In the genomic region with DNA sequence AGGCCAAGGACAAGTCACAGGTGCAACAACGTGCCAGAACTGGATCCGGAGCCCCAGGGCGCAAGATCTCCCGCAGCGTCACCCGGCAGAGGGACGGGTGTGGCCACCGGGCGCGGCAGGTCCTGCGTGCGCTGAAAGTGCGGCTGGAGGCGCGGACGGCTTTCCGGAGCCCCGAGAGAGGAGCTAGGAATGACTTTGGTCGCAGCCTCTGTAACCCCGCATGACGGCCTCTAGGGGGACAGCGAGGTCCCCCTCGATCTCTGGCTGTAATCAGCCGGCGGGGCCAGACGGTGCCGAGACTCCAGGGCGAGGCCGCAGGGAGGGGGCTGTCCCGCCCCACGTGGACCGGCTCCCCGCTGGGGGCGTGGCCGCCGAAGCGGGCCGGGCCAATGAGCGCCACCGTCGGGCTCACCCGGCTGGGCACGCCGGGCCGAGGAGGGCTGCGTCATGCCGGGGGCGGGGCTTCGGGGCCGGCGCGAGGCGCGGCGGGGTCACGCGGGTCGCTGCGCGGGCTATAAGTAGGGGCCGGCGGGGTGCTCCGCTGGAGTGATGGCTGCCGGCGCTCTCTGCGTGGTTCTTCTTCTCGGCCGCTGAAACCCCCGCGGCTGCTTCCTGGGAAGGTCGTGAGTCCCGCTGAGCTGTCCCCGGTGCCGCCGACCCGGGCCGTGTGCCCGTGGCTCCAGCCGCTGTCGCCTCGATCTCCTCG, we compare ENCODE assay signal across 8 cellular contexts. TPM values are rescaled to one million over a fixed set of nuclear protein-coding genes. Genes with fewer than 3 reads are reported as not detected.
DNase-seq lines count a peak whose midpoint lies in the region; ATAC-seq and TF ChIP-seq lines count a peak whose summit lies in the region.

A gene with protein sequence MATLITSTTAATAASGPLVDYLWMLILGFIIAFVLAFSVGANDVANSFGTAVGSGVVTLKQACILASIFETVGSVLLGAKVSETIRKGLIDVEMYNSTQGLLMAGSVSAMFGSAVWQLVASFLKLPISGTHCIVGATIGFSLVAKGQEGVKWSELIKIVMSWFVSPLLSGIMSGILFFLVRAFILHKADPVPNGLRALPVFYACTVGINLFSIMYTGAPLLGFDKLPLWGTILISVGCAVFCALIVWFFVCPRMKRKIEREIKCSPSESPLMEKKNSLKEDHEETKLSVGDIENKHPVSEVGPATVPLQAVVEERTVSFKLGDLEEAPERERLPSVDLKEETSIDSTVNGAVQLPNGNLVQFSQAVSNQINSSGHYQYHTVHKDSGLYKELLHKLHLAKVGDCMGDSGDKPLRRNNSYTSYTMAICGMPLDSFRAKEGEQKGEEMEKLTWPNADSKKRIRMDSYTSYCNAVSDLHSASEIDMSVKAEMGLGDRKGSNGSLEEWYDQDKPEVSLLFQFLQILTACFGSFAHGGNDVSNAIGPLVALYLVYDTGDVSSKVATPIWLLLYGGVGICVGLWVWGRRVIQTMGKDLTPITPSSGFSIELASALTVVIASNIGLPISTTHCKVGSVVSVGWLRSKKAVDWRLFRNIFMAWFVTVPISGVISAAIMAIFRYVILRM (plus strand): TSS at position 544 of the 706 bp plus-strand sequence. CDS start 890 bp downstream, outside the sequence.

- peak; percentile 73 for TF ChIP-seq CTCF in WERI-Rb-1 (IDR thresholded peaks at IDR 0.05; ENCODE audit: low read depth, low read length)
- peak; percentile 21 to 40 for TF ChIP-seq CTCF in mammary epithelial cell (conservative IDR thresholded peaks at IDR 0.05 in 1 of 2, IDR thresholded peaks at IDR 0.05 in 1 of 2; ENCODE audit: extremely low read depth in 1 of 2, insufficient read depth in 1 of 2, low read depth in 1 of 2, low read length in 2 of 2)

- H3K36me3 ChIP-seq in WERI-Rb-1: peaks cover 43% of the 10 kb centered on the region
- H3K36me3 ChIP-seq in mammary epithelial cell (ENCODE audit: insufficient read depth, low read length): peaks cover 35% of the 10 kb centered on the region

- H3K4me2 ChIP-seq in mammary epithelial cell (ENCODE audit: insufficient read depth, low read depth, low read length): peak within 1 kb of the TSS; percentile 93

- H3K4me3 ChIP-seq in WERI-Rb-1 (ENCODE audit: low read depth, low read length) (peak within 1 kb of the TSS; percentile 95), mammary epithelial cell (replicated peaks in 1 of 3; ENCODE audit: insufficient read depth in 1 of 3, low read depth in 2 of 3, low read length in 3 of 3) (peak within 1 kb of the TSS; percentile 84 to 93 (median 85))

- H4K20me1 ChIP-seq in mammary epithelial cell (ENCODE audit: insufficient read depth, low read length): peaks cover 8% of the 10 kb centered on the region

- intact Hi-C loops in mammary epithelial cell (cut with micrococcal nuclease): loop anchor here (1.0 kb wide), 4 partner anchors 18 to 81 kb away; no protein-coding TSS in a partner anchor

- H3K4me1 ChIP-seq in mammary epithelial cell (ENCODE audit: insufficient read depth, low read length): peaks cover 50% of the 10 kb centered on the region

- H3K9me3 ChIP-seq in WERI-Rb-1 (ENCODE audit: severe bottlenecking): no peaks in the 10 kb centered on the region
- H3K9me3 ChIP-seq in mammary epithelial cell (replicated peaks; ENCODE audit: insufficient read depth, low read length): no peaks in the 10 kb centered on the region

- H3K9ac ChIP-seq in mammary epithelial cell (ENCODE audit: insufficient read depth, low read length): peak within 1 kb of the TSS; percentile 89

- H3K79me2 ChIP-seq in mammary epithelial cell (ENCODE audit: insufficient read depth, low read length): peaks cover 63% of the 10 kb centered on the region

- peak; percentile 96 for DNase-seq in ACHN
- peak; percentile 93 for DNase-seq in NCI-H2196 treated with DMSO at 0.1 percent for 48 hours (lab: John Stamatoyannopoulos, UW; ENCODE audit: unreplicated experiment)
- DNase-seq in WERI-Rb-1: peak; percentile 96
- DNase-seq in mammary epithelial cell: peak; percentile 96
- peak; percentile 99 for DNase-seq in iPS-NIHi11 (ENCODE audit: low spot score)
- DNase-seq in smooth muscle cell of the brain vasculature (ENCODE audit: low read depth, low spot score): peak; percentile 75

- H3K27me3 ChIP-seq in WERI-Rb-1 (ENCODE audit: insufficient read depth, low read depth, severe bottlenecking): no peaks in the 10 kb centered on the region
- no peaks in the 10 kb centered on the region for H3K27me3 ChIP-seq in mammary epithelial cell (ENCODE audit: insufficient read depth, low read length)

- WGBS in mammary epithelial cell (ENCODE audit: low coverage, missing lambda C conversion rate): 1% methylated on average over 23 of the region's 82 CpGs

- ATAC-seq in GM18867 (IDR thresholded peaks at IDR 0.05; ENCODE audit: unreplicated experiment): peak; percentile 90
- ATAC-seq in HG03103 (IDR thresholded peaks at IDR 0.05; ENCODE audit: low read depth, unreplicated experiment): peak; percentile 87

- in situ Hi-C loops in ACHN (cut with HindIII; ENCODE audit: low pct_ligation_motif_present, low pct_unique_long_range_greater_than_20kb, low sequenced_read_pairs): no loop called here
- in situ Hi-C loops in mammary epithelial cell (cut with MboI; ENCODE audit: low sequenced_read_pairs in 2 of 2): no loop called here

- CTCF ChIA-PET in mammary epithelial cell (lab: Charles Lee; ENCODE audit: low non-redundant PET): interaction anchor here (0.6 to 0.7 kb wide), 3 partner anchors 15 to 1373 kb away, joined by 3 to 30 read pairs (median 6); no protein-coding TSS in a partner anchor

- BruUV-seq in mammary epithelial cell (replicated peaks; lab: Mats Ljungman, UMichigan): no TSS peak

- peak within 1 kb of the TSS; percentile 38 for H2AFZ ChIP-seq in mammary epithelial cell (ENCODE audit: low read depth, low read length)

- dilution Hi-C loops in mammary epithelial cell (cut with HindIII; ENCODE audit: low sequenced_read_pairs): loop anchor here (5.0 kb wide), 1 partner anchor 47 kb away; no protein-coding TSS in a partner anchor

- H3K27ac ChIP-seq in WERI-Rb-1: peak within 1 kb of the TSS; percentile 99
- peak within 1 kb of the TSS; percentile 94 for H3K27ac ChIP-seq in mammary epithelial cell (ENCODE audit: insufficient read depth, low read depth, low read length)

RNA-seq across cellular contexts. Expression of the gene that starts here (rescaled TPM):
- total RNA-seq in mammary epithelial cell: 100 to 1,000 TPM; 227 to 533 TPM
- polyA plus RNA-seq in mammary epithelial cell: 441 TPM
- 761 TPM for polyA minus RNA-seq in mammary epithelial cell

Comparison
In these comparisons a context has a peak if more than half of its experiments do, and no peak if none do; other contexts are left out.
1. Peak in every context shown above with its lines: DNase-seq, ATAC-seq, H3K4me3 ChIP-seq and H3K27ac ChIP-seq.